In the genomic region with DNA sequence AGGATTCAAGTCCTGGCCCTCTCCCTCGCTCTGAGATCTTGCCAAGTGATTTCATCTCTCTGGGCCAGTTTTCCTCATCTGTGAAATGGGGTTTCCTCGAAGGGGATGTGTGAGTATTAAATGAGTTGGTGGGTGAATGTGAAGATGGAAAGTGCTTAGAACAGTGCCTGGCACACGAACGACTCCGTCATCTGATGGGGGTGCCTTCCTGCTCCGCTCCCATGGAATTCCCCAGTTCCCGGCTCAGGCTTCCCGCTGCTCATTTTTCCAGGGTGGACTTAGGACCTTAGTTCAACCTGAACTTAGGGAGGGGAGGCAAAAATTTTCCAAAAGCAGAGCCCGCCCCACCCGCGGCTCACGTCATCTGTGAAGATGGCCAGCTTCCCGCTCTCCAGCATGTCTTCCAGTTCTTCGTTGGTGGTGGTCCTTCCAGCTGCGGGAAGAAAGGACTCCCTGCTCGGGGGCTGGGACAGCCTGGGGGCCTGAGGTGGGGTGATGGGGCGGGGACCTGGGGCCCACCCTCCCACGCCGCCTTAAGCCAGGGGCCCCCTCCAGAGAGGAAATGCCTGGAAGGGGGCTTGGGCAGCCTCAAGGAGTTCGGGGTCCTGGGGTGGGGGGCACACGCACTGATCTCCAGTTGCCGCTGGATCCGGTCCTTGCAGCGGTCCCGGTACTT, we compare ENCODE assay signal across 1 cellular context.
TF ChIP-seq lines count a peak whose summit lies in the region.

No MANE protein-coding gene starts in this region.

TF ChIP-seq in A549, 52 proteins besides CTCF, POLR2A, EP300 and RAD21 (continued from another document):
- TF ChIP-seq, protein P1, sequence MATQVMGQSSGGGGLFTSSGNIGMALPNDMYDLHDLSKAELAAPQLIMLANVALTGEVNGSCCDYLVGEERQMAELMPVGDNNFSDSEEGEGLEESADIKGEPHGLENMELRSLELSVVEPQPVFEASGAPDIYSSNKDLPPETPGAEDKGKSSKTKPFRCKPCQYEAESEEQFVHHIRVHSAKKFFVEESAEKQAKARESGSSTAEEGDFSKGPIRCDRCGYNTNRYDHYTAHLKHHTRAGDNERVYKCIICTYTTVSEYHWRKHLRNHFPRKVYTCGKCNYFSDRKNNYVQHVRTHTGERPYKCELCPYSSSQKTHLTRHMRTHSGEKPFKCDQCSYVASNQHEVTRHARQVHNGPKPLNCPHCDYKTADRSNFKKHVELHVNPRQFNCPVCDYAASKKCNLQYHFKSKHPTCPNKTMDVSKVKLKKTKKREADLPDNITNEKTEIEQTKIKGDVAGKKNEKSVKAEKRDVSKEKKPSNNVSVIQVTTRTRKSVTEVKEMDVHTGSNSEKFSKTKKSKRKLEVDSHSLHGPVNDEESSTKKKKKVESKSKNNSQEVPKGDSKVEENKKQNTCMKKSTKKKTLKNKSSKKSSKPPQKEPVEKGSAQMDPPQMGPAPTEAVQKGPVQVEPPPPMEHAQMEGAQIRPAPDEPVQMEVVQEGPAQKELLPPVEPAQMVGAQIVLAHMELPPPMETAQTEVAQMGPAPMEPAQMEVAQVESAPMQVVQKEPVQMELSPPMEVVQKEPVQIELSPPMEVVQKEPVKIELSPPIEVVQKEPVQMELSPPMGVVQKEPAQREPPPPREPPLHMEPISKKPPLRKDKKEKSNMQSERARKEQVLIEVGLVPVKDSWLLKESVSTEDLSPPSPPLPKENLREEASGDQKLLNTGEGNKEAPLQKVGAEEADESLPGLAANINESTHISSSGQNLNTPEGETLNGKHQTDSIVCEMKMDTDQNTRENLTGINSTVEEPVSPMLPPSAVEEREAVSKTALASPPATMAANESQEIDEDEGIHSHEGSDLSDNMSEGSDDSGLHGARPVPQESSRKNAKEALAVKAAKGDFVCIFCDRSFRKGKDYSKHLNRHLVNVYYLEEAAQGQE (IDR thresholded peaks at IDR 0.05) = 0 out of 2 replicates have a peak, but pooled peaks have one; percentile 15
- TF ChIP-seq FOSL2 (IDR thresholded peaks at IDR 0.05) (no peak), FOSL2 (CRISPR knock-in tag; IDR thresholded peaks at IDR 0.05) (0 out of 2 replicates have a peak, but pooled peaks have one; percentile 8), PHF8 (IDR thresholded peaks at IDR 0.05; ENCODE audit: borderline replicate concordance, low read depth) (peak; percentile 60; the same call in 1 of the 2 replicates), BHLHE40 (IDR thresholded peaks at IDR 0.05; ENCODE audit: low read depth, low read length) (no peak), GATA3 (IDR thresholded peaks at IDR 0.05; ENCODE audit: borderline replicate concordance) (no peak; the same call in 1 of the 2 replicates), EHMT2 (IDR thresholded peaks at IDR 0.05; ENCODE audit: low read depth) (no peak), CBX2 (IDR thresholded peaks at IDR 0.05; ENCODE audit: borderline replicate concordance, low read depth) (no peak)
- TF ChIP-seq, protein P2, sequence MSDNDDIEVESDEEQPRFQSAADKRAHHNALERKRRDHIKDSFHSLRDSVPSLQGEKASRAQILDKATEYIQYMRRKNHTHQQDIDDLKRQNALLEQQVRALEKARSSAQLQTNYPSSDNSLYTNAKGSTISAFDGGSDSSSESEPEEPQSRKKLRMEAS (IDR thresholded peaks at IDR 0.05) = peak; percentile 48; the same call in 1 of the 2 replicates
- TF ChIP-seq, protein P3, sequence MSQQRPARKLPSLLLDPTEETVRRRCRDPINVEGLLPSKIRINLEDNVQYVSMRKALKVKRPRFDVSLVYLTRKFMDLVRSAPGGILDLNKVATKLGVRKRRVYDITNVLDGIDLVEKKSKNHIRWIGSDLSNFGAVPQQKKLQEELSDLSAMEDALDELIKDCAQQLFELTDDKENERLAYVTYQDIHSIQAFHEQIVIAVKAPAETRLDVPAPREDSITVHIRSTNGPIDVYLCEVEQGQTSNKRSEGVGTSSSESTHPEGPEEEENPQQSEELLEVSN (IDR thresholded peaks at IDR 0.05; ENCODE audit: borderline replicate concordance, low read depth) = peak; percentile 62
